ENCODE assay signal across 1 cellular context in the genomic region with DNA sequence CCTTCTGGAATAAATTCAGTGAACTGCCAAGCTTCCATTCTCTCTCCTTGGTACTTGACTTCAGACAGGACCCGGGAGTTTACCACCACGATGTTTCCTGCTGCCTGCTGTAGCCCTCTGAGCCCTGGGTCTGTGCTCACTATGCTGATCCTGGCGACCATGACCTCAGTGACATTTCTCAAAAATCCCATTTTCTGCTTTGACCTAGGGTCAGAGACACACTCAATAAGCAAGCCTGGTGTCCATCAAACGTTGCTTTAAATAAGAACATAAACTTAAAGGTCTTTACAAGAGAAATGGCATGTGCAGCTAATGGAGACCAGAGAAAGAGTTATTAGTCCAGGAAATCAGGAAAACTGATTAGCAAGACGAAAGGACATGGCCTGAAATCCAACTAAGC.
TF ChIP-seq lines count a peak whose summit lies in the region.

No MANE protein-coding gene starts in this region.

TF ChIP-seq in SK-N-SH treated with all-trans-retinoic acid at 6 μM for 48 hours, 23 proteins besides CTCF, POLR2A, EP300 and RAD21:
- TF ChIP-seq ESRRG (CRISPR knock-in tag; IDR thresholded peaks at IDR 0.05) (no peak), ZNF565 (CRISPR knock-in tag; conservative IDR thresholded peaks at IDR 0.05; ENCODE audit: low read depth) (no peak), TCF4 (CRISPR knock-in tag; IDR thresholded peaks at IDR 0.05; ENCODE audit: borderline replicate concordance) (no peak), BACH2 (CRISPR knock-in tag; IDR thresholded peaks at IDR 0.05; ENCODE audit: borderline replicate concordance) (no peak), GLIS3 (CRISPR knock-in tag; IDR thresholded peaks at IDR 0.05) (no peak), PPARA (CRISPR knock-in tag; IDR thresholded peaks at IDR 0.05; ENCODE audit: borderline replicate concordance) (no peak), ISL1 (CRISPR knock-in tag; IDR thresholded peaks at IDR 0.05) (no peak), OSR1 (CRISPR knock-in tag; IDR thresholded peaks at IDR 0.05) (no peak)
- TF ChIP-seq, protein P1, sequence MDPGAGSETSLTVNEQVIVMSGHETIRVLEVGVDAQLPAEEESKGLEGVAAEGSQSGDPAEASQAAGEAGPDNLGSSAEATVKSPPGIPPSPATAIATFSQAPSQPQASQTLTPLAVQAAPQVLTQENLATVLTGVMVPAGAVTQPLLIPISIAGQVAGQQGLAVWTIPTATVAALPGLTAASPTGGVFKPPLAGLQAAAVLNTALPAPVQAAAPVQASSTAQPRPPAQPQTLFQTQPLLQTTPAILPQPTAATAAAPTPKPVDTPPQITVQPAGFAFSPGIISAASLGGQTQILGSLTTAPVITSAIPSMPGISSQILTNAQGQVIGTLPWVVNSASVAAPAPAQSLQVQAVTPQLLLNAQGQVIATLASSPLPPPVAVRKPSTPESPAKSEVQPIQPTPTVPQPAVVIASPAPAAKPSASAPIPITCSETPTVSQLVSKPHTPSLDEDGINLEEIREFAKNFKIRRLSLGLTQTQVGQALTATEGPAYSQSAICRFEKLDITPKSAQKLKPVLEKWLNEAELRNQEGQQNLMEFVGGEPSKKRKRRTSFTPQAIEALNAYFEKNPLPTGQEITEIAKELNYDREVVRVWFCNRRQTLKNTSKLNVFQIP (CRISPR knock-in tag; IDR thresholded peaks at IDR 0.05; ENCODE audit: borderline replicate concordance, low read depth), result no peak
- TF ChIP-seq, protein P2, sequence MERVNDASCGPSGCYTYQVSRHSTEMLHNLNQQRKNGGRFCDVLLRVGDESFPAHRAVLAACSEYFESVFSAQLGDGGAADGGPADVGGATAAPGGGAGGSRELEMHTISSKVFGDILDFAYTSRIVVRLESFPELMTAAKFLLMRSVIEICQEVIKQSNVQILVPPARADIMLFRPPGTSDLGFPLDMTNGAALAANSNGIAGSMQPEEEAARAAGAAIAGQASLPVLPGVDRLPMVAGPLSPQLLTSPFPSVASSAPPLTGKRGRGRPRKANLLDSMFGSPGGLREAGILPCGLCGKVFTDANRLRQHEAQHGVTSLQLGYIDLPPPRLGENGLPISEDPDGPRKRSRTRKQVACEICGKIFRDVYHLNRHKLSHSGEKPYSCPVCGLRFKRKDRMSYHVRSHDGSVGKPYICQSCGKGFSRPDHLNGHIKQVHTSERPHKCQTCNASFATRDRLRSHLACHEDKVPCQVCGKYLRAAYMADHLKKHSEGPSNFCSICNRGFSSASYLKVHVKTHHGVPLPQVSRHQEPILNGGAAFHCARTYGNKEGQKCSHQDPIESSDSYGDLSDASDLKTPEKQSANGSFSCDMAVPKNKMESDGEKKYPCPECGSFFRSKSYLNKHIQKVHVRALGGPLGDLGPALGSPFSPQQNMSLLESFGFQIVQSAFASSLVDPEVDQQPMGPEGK (CRISPR knock-in tag; IDR thresholded peaks at IDR 0.05; ENCODE audit: borderline replicate concordance), result no peak
TF ChIP-seq in SK-N-SH treated with all-trans-retinoic acid at 6 μM for 48 hours: peak in this region for 0.
